17 cellular contexts compared by ENCODE assay signal in genomic region chr10:5963071-5963470, GRCh38. TPM values are rescaled to one million over a fixed set of nuclear protein-coding genes. Genes with fewer than 3 reads are reported as not detected.
DNase-seq lines count a peak whose midpoint lies in the region; ATAC-seq, FAIRE-seq and TF ChIP-seq lines count a peak whose summit lies in the region.
"Had no signal": no experiment of that assay in that cellular context is flagged by ENCODE, and none has a peak within 500 bp of the region (broad histone marks: within the 10 kb centered on the region; RNA-seq: fewer than 3 reads in every experiment).

No MANE protein-coding gene starts in this region.

- TF ChIP-seq CTCF in astrocyte of the spinal cord (IDR thresholded peaks at IDR 0.05; ENCODE audit: low read depth, low read length) (peak; percentile 4), right lobe of liver (IDR thresholded peaks at IDR 0.05) (no peak), suprapubic skin (IDR thresholded peaks at IDR 0.05) (no peak)

- TF ChIP-seq POLR2A in right lobe of liver (IDR thresholded peaks at IDR 0.05): no peak
- TF ChIP-seq POLR2A in suprapubic skin (IDR thresholded peaks at IDR 0.05): no peak

- no peaks in the 10 kb centered on the region for H3K4me1 Mint-ChIP-seq in activated naive CD4-positive, alpha-beta T cell treated with anti-CD3 and anti-CD28 coated beads, Interleukin-2, amount 10 ng/mL, durations not matched to agents 7 days and 5 days
- no peaks in the 10 kb centered on the region for H3K4me1 Mint-ChIP-seq in activated naive CD4-positive, alpha-beta T cell treated with anti-CD3 and anti-CD28 coated beads for 36 hours (ENCODE audit: low read depth)

- H3K27me3 ChIP-seq in right lobe of liver: no peaks in the 10 kb centered on the region
- H3K27me3 ChIP-seq in suprapubic skin: no peaks in the 10 kb centered on the region

- no CpG with 5 or more reads among the region's 7 CpGs for WGBS in right lobe of liver (ENCODE audit: insufficient coverage, low coverage, low lambda C conversion rate, missing lambda C conversion rate)
- 90% methylated on average over 7 of the region's 7 CpGs for WGBS in suprapubic skin

- H3K27ac Mint-ChIP-seq in activated naive CD4-positive, alpha-beta T cell treated with anti-CD3 and anti-CD28 coated beads, Interleukin-2, amount 10 ng/mL, durations not matched to agents 7 days and 5 days: no peak overlapping the region
- no peak overlapping the region for H3K27ac Mint-ChIP-seq in activated naive CD4-positive, alpha-beta T cell treated with anti-CD3 and anti-CD28 coated beads for 36 hours
- H3K27ac Mint-ChIP-seq: CD4-positive, alpha-beta T cell had no signal

- H3K9me3 ChIP-seq in right lobe of liver (no peaks in the 10 kb centered on the region), suprapubic skin (no peaks in the 10 kb centered on the region)

- no peak overlapping the region for H3K4me3 ChIP-seq in astrocyte of the spinal cord (ENCODE audit: low read depth, low read length)
- H3K4me3 ChIP-seq in right lobe of liver: no peak overlapping the region
- H3K4me3 ChIP-seq in suprapubic skin: no peak overlapping the region
- H3K4me3 ChIP-seq: SK-N-MC had no signal

- H3K4me3 Mint-ChIP-seq in activated naive CD4-positive, alpha-beta T cell treated with anti-CD3 and anti-CD28 coated beads, Interleukin-2, amount 10 ng/mL, durations not matched to agents 7 days and 5 days: no peak overlapping the region
- H3K4me3 Mint-ChIP-seq in activated naive CD4-positive, alpha-beta T cell treated with anti-CD3 and anti-CD28 coated beads for 36 hours: no peak overlapping the region
- H3K4me3 Mint-ChIP-seq: CD4-positive, alpha-beta T cell had no signal

- H3K36me3 Mint-ChIP-seq in activated naive CD4-positive, alpha-beta T cell treated with anti-CD3 and anti-CD28 coated beads, Interleukin-2, amount 10 ng/mL, durations not matched to agents 7 days and 5 days: peaks cover 35% of the 10 kb centered on the region
- H3K36me3 Mint-ChIP-seq in activated naive CD4-positive, alpha-beta T cell treated with anti-CD3 and anti-CD28 coated beads for 36 hours (ENCODE audit: low read depth): peaks cover 26% of the 10 kb centered on the region

- FAIRE-seq in HTR-8/SVneo (lab: Jason Lieb, UNC): no peak
- FAIRE-seq: RCC 7860 had no signal

- ATAC-seq in right lobe of liver (no peak), HG03442 (IDR thresholded peaks at IDR 0.05; ENCODE audit: unreplicated experiment) (no peak)

- intact Hi-C loops in activated naive CD4-positive, alpha-beta T cell treated with anti-CD3 and anti-CD28 coated beads for 36 hours (cut with micrococcal nuclease): no loop called here
- intact Hi-C loops in right lobe of liver (cut with DNase I): no loop called here

- peak; percentile 7 for DNase-seq in activated naive CD4-positive, alpha-beta T cell treated with anti-CD3 and anti-CD28 coated beads, Interleukin-2, amount 10 ng/mL, durations not matched to agents 7 days and 5 days
- no peak for DNase-seq in activated naive CD4-positive, alpha-beta T cell treated with anti-CD3 and anti-CD28 coated beads for 36 hours
- DNase-seq in astrocyte of the spinal cord (ENCODE audit: low read depth, low spot score) (no peak), right lobe of liver (peak in 2 of 3 donors; percentile 10 to 37), suprapubic skin (ENCODE audit: low spot score in 2 of 2) (peak; percentile 32), HTR-8/SVneo (ENCODE audit: insufficient read length, low spot score) (no peak), LoVo (ENCODE audit: low spot score) (no peak)
- DNase-seq: CD4-positive, alpha-beta T cell; DMS153; GDM1; NCI-H1436 treated with DMSO at 0.1 percent for 48 hours; NCI-H2081 treated with DMSO at 0.1 percent for 48 hours; NK-92 treated with Interleukin-12 subunit alpha and Interleukin-12 subunit beta, amount 100 ng/mL, for 24 hours; SHP77 had no signal

- H3K27ac ChIP-seq in right lobe of liver (no peak overlapping the region), suprapubic skin (no peak overlapping the region)
- H3K27ac ChIP-seq: SK-N-MC had no signal

- H3K4me1 ChIP-seq in right lobe of liver (peaks cover 0 to 20% (median 9%) of the 10 kb centered on the region in 4 donors), suprapubic skin (no peaks in the 10 kb centered on the region)

- no peaks in the 10 kb centered on the region for H3K9me3 Mint-ChIP-seq in activated naive CD4-positive, alpha-beta T cell treated with anti-CD3 and anti-CD28 coated beads, Interleukin-2, amount 10 ng/mL, durations not matched to agents 7 days and 5 days
- no peaks in the 10 kb centered on the region for H3K9me3 Mint-ChIP-seq in activated naive CD4-positive, alpha-beta T cell treated with anti-CD3 and anti-CD28 coated beads for 36 hours
- H3K9me3 Mint-ChIP-seq: CD4-positive, alpha-beta T cell had no signal

- H3K27me3 Mint-ChIP-seq in activated naive CD4-positive, alpha-beta T cell treated with anti-CD3 and anti-CD28 coated beads, Interleukin-2, amount 10 ng/mL, durations not matched to agents 7 days and 5 days: no peaks in the 10 kb centered on the region
- H3K27me3 Mint-ChIP-seq in activated naive CD4-positive, alpha-beta T cell treated with anti-CD3 and anti-CD28 coated beads for 36 hours (ENCODE audit: low read depth): no peaks in the 10 kb centered on the region
- H3K27me3 Mint-ChIP-seq: CD4-positive, alpha-beta T cell had no signal

- CTCF ChIA-PET in activated naive CD4-positive, alpha-beta T cell treated with anti-CD3 and anti-CD28 coated beads, Interleukin-2, amount 10 ng/mL, durations not matched to agents 7 days and 5 days (lab: Charles Lee): no interaction called here
- CTCF ChIA-PET in activated naive CD4-positive, alpha-beta T cell treated with anti-CD3 and anti-CD28 coated beads for 36 hours (lab: Charles Lee): no interaction called here

- in situ Hi-C loops in astrocyte of the spinal cord (cut with HindIII; ENCODE audit: low sequenced_read_pairs): no loop called here

- peaks cover 0 to 11% (median 7%) of the 10 kb centered on the region in 4 donors for H3K36me3 ChIP-seq in right lobe of liver
- H3K36me3 ChIP-seq in suprapubic skin: peaks cover 48% of the 10 kb centered on the region

- no peak for TF ChIP-seq EP300 in suprapubic skin (IDR thresholded peaks at IDR 0.05)

RNA-seq across cellular contexts. Expression of gene IL15RA, which starts 14.3 kb away (rescaled TPM):
- total RNA-seq in activated naive CD4-positive, alpha-beta T cell treated with anti-CD3 and anti-CD28 coated beads for 36 hours: 10 to 100 TPM; 14.7 to 16.3 TPM
- 10 to 100 TPM in 4 of 6 experiments, 1 to 10 TPM in 2; 6.2 to 42.7 (median 13.3) TPM for total RNA-seq in right lobe of liver
- 10 to 100 TPM; 14.1 to 26.5 (median 16.4) TPM for total RNA-seq in suprapubic skin

Comparison
In these comparisons a context has a peak if more than half of its experiments do, and no peak if none do; other contexts are left out.
1. DNase-seq: peak in activated naive CD4-positive, alpha-beta T cell treated with anti-CD3 and anti-CD28 coated beads, Interleukin-2, amount 10 ng/mL, durations not matched to agents 7 days and 5 days (single experiment), right lobe of liver (2 of 3) and suprapubic skin (2 of 2); none in activated naive CD4-positive, alpha-beta T cell treated with anti-CD3 and anti-CD28 coated beads for 36 hours (single experiment), astrocyte of the spinal cord (single experiment), HTR-8/SVneo (single experiment) and LoVo (single experiment).